1 cellular context compared by ENCODE assay signal in the genomic region with DNA sequence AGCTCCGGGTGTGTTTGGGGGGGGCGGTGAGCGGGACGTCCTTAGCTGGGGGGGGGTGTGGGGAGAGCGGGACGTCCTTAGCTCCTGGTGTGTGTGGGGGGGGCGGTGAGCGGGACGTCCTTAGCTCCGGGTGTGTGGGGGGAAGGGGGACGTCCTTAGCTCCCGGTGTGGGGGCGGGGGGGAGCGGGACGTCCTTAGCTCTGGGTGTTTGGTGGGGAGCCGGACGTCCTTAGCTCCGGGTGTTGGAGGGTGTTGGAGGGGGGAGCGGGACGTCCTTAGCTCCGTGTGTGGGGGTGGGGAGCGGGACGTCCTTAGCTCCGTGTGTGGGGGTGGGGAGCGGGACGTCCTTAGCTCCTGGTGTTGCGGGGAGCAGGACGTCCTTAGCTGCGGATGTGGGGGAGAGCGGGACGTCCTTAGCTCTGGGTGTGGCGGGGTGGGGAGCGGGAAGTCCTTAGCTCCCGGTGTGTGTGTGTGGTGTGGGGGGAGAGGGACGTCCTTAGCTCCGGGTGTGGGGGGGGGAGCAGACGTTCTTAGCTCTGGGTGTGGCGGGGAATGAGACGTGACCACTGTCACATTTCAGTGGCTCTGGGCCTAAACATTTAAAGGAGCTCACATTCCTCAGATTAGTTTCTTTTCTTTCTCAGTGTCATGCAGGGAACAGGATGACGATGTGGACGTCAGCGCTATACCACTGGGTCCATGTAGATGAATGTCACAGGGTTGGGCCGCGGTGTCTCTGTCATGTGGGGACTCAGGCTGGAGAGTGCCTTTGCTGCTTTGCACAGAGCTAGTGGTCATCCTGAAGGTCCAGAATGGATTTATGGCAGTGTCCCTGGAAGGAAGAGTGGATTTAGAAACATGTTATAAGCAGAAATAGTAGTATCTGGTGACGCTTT.
TF ChIP-seq lines count a peak whose summit lies in the region.

No MANE protein-coding gene starts in this region.

TF ChIP-seq in K562, 482 proteins besides CTCF, POLR2A, EP300 and RAD21 (continued from another document and continues in another):
- TF ChIP-seq ZBED1 (IDR thresholded peaks at IDR 0.05) (no peak), RB1 (IDR thresholded peaks at IDR 0.05; ENCODE audit: low read depth) (peak; percentile 62; the same call in 1 of the 2 replicates), REST (CRISPR knock-in tag; IDR thresholded peaks at IDR 0.05; ENCODE audit: low read depth) (0 out of 2 replicates have a peak, but pooled peaks have one; percentile 16), KAT8 (IDR thresholded peaks at IDR 0.05; ENCODE audit: low read depth) (no peak), SAFB2 (IDR thresholded peaks at IDR 0.05; ENCODE audit: borderline replicate concordance, low read depth, low read length, severe bottlenecking) (no peak), CBX8 (IDR thresholded peaks at IDR 0.05; ENCODE audit: borderline replicate concordance, extremely low read depth, low read depth, low read length, poor library complexity, severe bottlenecking) (no peak), RNF2 (IDR thresholded peaks at IDR 0.05) (peak; percentile 94; the same call in 1 of the 2 replicates), ZNF584 (CRISPR knock-in tag; IDR thresholded peaks at IDR 0.05; ENCODE audit: low read depth) (peak; percentile 94), STAG1 (CRISPR knock-in tag; IDR thresholded peaks at IDR 0.05; ENCODE audit: borderline replicate concordance) (no peak), NFE2L1 (tag; IDR thresholded peaks at IDR 0.05; ENCODE audit: borderline replicate concordance, low read depth) (no peak), KLF1 (tag; IDR thresholded peaks at IDR 0.05) (peak; percentile 70; the same call in 1 of the 2 replicates), CCNT2 (IDR thresholded peaks at IDR 0.05; ENCODE audit: borderline replicate concordance, extremely low read depth, insufficient read length, low read depth, low read length) (peak; percentile 65), TRIM24 (IDR thresholded peaks at IDR 0.05) (peak; percentile 80 to 85), SNIP1 (IDR thresholded peaks at IDR 0.05; ENCODE audit: low read depth) (no peak), TBP (optimal IDR thresholded peaks at IDR 0.05; ENCODE audit: low read depth, low read length) (peak; percentile 58), NR2C2 (CRISPR knock-in tag; IDR thresholded peaks at IDR 0.05) (no peak), NR2C2 (tag; IDR thresholded peaks at IDR 0.05) (peak; percentile 63; the same call in 1 of the 2 replicates), SREBF2 (CRISPR knock-in tag; IDR thresholded peaks at IDR 0.05) (no peak), TRIM25 (IDR thresholded peaks at IDR 0.05; ENCODE audit: borderline replicate concordance) (no peak), ZBTB12 (CRISPR knock-in tag; IDR thresholded peaks at IDR 0.05) (0 out of 2 replicates have a peak, but pooled peaks have one; percentile 51), SMAD1 (IDR thresholded peaks at IDR 0.05; ENCODE audit: low read depth, low read length, partially characterized antibody) (peak; percentile 46), ZNF696 (CRISPR knock-in tag; conservative IDR thresholded peaks at IDR 0.05) (no peak), ZFX (CRISPR knock-in tag; IDR thresholded peaks at IDR 0.05) (peak; percentile 88), HDAC1 (IDR thresholded peaks at IDR 0.05) (peak in 1 of 2 experiments; percentile 86; a peak in 2 of 4 replicates), NBN (IDR thresholded peaks at IDR 0.05; ENCODE audit: low read depth) (peak; percentile 98), ZFPM2 (CRISPR knock-in tag; IDR thresholded peaks at IDR 0.05) (0 out of 2 replicates have a peak, but pooled peaks have one; percentile 77), FOXK2 (conservative IDR thresholded peaks at IDR 0.05 in 1 of 2, IDR thresholded peaks at IDR 0.05 in 1 of 2; ENCODE audit: low read depth in 2 of 2) (peak; percentile 79 to 85), GABPB1 (CRISPR knock-in tag; IDR thresholded peaks at IDR 0.05) (0 out of 2 replicates have a peak, but pooled peaks have one; percentile 12), DDX20 (tag; IDR thresholded peaks at IDR 0.05; ENCODE audit: low read depth) (no peak), LARP7 (IDR thresholded peaks at IDR 0.05) (peak; percentile 97), PPARD (CRISPR knock-in tag; IDR thresholded peaks at IDR 0.05) (no peak), ZBTB7A (IDR thresholded peaks at IDR 0.05; ENCODE audit: borderline replicate concordance, control insufficient read depth, low read depth, low read length) (peak; percentile 90; the same call in 1 of the 2 replicates), ZNF695 (CRISPR knock-in tag; IDR thresholded peaks at IDR 0.05) (no peak), POLR2H (tag; IDR thresholded peaks at IDR 0.05; ENCODE audit: low read depth) (peak; percentile 82), ZFP30 (CRISPR knock-in tag; IDR thresholded peaks at IDR 0.05; ENCODE audit: borderline replicate concordance) (no peak), RAD51 (IDR thresholded peaks at IDR 0.05; ENCODE audit: borderline replicate concordance, low read depth) (peak; percentile 33; the same call in 1 of the 2 replicates), DIDO1 (tag; IDR thresholded peaks at IDR 0.05; ENCODE audit: low read depth) (no peak)
- TF ChIP-seq, protein P1, sequence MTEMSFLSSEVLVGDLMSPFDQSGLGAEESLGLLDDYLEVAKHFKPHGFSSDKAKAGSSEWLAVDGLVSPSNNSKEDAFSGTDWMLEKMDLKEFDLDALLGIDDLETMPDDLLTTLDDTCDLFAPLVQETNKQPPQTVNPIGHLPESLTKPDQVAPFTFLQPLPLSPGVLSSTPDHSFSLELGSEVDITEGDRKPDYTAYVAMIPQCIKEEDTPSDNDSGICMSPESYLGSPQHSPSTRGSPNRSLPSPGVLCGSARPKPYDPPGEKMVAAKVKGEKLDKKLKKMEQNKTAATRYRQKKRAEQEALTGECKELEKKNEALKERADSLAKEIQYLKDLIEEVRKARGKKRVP (CRISPR knock-in tag; IDR thresholded peaks at IDR 0.05): peak; percentile 27; the same call in 1 of the 2 replicates
- TF ChIP-seq, protein P2, sequence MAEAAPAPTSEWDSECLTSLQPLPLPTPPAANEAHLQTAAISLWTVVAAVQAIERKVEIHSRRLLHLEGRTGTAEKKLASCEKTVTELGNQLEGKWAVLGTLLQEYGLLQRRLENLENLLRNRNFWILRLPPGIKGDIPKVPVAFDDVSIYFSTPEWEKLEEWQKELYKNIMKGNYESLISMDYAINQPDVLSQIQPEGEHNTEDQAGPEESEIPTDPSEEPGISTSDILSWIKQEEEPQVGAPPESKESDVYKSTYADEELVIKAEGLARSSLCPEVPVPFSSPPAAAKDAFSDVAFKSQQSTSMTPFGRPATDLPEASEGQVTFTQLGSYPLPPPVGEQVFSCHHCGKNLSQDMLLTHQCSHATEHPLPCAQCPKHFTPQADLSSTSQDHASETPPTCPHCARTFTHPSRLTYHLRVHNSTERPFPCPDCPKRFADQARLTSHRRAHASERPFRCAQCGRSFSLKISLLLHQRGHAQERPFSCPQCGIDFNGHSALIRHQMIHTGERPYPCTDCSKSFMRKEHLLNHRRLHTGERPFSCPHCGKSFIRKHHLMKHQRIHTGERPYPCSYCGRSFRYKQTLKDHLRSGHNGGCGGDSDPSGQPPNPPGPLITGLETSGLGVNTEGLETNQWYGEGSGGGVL (CRISPR knock-in tag; IDR thresholded peaks at IDR 0.05): no peak
- TF ChIP-seq, protein P3, sequence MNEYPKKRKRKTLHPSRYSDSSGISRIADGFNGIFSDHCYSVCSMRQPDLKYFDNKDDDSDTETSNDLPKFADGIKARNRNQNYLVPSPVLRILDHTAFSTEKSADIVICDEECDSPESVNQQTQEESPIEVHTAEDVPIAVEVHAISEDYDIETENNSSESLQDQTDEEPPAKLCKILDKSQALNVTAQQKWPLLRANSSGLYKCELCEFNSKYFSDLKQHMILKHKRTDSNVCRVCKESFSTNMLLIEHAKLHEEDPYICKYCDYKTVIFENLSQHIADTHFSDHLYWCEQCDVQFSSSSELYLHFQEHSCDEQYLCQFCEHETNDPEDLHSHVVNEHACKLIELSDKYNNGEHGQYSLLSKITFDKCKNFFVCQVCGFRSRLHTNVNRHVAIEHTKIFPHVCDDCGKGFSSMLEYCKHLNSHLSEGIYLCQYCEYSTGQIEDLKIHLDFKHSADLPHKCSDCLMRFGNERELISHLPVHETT (CRISPR knock-in tag; conservative IDR thresholded peaks at IDR 0.05 in 1 of 2, IDR thresholded peaks at IDR 0.05 in 1 of 2): peak in 1 of 2 experiments; percentile 92; a peak in 2 of 4 replicates
- TF ChIP-seq, protein P4, sequence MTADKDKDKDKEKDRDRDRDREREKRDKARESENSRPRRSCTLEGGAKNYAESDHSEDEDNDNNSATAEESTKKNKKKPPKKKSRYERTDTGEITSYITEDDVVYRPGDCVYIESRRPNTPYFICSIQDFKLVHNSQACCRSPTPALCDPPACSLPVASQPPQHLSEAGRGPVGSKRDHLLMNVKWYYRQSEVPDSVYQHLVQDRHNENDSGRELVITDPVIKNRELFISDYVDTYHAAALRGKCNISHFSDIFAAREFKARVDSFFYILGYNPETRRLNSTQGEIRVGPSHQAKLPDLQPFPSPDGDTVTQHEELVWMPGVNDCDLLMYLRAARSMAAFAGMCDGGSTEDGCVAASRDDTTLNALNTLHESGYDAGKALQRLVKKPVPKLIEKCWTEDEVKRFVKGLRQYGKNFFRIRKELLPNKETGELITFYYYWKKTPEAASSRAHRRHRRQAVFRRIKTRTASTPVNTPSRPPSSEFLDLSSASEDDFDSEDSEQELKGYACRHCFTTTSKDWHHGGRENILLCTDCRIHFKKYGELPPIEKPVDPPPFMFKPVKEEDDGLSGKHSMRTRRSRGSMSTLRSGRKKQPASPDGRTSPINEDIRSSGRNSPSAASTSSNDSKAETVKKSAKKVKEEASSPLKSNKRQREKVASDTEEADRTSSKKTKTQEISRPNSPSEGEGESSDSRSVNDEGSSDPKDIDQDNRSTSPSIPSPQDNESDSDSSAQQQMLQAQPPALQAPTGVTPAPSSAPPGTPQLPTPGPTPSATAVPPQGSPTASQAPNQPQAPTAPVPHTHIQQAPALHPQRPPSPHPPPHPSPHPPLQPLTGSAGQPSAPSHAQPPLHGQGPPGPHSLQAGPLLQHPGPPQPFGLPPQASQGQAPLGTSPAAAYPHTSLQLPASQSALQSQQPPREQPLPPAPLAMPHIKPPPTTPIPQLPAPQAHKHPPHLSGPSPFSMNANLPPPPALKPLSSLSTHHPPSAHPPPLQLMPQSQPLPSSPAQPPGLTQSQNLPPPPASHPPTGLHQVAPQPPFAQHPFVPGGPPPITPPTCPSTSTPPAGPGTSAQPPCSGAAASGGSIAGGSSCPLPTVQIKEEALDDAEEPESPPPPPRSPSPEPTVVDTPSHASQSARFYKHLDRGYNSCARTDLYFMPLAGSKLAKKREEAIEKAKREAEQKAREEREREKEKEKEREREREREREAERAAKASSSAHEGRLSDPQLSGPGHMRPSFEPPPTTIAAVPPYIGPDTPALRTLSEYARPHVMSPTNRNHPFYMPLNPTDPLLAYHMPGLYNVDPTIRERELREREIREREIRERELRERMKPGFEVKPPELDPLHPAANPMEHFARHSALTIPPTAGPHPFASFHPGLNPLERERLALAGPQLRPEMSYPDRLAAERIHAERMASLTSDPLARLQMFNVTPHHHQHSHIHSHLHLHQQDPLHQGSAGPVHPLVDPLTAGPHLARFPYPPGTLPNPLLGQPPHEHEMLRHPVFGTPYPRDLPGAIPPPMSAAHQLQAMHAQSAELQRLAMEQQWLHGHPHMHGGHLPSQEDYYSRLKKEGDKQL (CRISPR knock-in tag; IDR thresholded peaks at IDR 0.05; ENCODE audit: borderline replicate concordance): no peak
